ENCODE assay signal across 12 cellular contexts in genomic region chr10:71838264-71839211, GRCh38. TPM values are rescaled to one million over a fixed set of nuclear protein-coding genes. Genes with fewer than 3 reads are reported as not detected.
A peak's percentile ranks its signal among the peaks of the same experiment; 100 is the strongest.
DNase-seq lines count a peak whose midpoint lies in the region; FAIRE-seq and TF ChIP-seq lines count a peak whose summit lies in the region.
"Had no signal": no experiment of that assay in that cellular context is flagged by ENCODE, and none has a peak within 500 bp of the region (broad histone marks: within the 10 kb centered on the region; RNA-seq: fewer than 3 reads in every experiment).

No MANE protein-coding gene starts in this region.

- peak; percentile 18 for DNase-seq in NCI-H82 (lab: John Stamatoyannopoulos, UW)
- no peak for DNase-seq in NCI-H82 treated with DMSO at 0.1 percent for 48 hours (lab: John Stamatoyannopoulos, UW; ENCODE audit: unreplicated experiment)
- DNase-seq in amniotic epithelial cell (ENCODE audit: low read depth) = peak; percentile 85
- DNase-seq in kidney = peak; percentile 36
- DNase-seq in activated gamma-delta T cell (lab: John Stamatoyannopoulos, UW) = no peak
- no peak for DNase-seq in NCI-H345 (lab: John Stamatoyannopoulos, UW)
- DNase-seq in NK-92 treated with Interleukin-12 subunit alpha and Interleukin-12 subunit beta, amount 100 ng/mL, for 24 hours (lab: John Stamatoyannopoulos, UW) = no peak
- DNase-seq: amygdala, occipital lobe, SIG-M5 had no signal

- no peak overlapping the region for H3K9ac ChIP-seq in kidney (ENCODE audit: low read length in 2 of 2)

- no peaks in the 10 kb centered on the region for H3K36me3 ChIP-seq in kidney (ENCODE audit: control insufficient read depth in 1 of 2, insufficient read depth in 2 of 2, low read length in 2 of 2)

- intact Hi-C loops in kidney (cut with DNase I) = no loop called here

- H3K4me3 ChIP-seq in kidney (ENCODE audit: low read length in 2 of 2) = no peak overlapping the region

- H3K27ac ChIP-seq in kidney (ENCODE audit: low read depth in 2 of 2, low read length in 2 of 2) (peak overlapping the region; percentile 91 to 93), temporal lobe (ENCODE audit: low read depth, low read length) (peak overlapping the region; percentile 96)

- no peak for TF ChIP-seq CTCF in kidney (IDR thresholded peaks at IDR 0.05; ENCODE audit: borderline replicate concordance, extremely low read depth, insufficient read depth)

- no peak for FAIRE-seq in kidney (lab: Jason Lieb, UNC)
- FAIRE-seq: A204.1 had no signal

- H3K4me1 ChIP-seq in kidney (ENCODE audit: control insufficient read depth in 1 of 2, insufficient read depth in 1 of 2, low read depth in 1 of 2, low read length in 2 of 2) = peaks cover 54 to 67% of the 10 kb centered on the region in 2 donors

- no peaks in the 10 kb centered on the region for H3K9me3 ChIP-seq in kidney (ENCODE audit: control insufficient read depth in 1 of 2, low read length in 2 of 2)

RNA-seq across cellular contexts. Expression of gene PSAP, which starts 12.5 kb away (rescaled TPM):
- 1,249 TPM for total RNA-seq in kidney
- 1,082 TPM for polyA plus RNA-seq in kidney (ENCODE audit: insufficient read depth, low read depth, low replicate concordance)
- total RNA-seq in temporal lobe = 428 TPM

Comparison
In these comparisons a context has a peak if more than half of its experiments do, and no peak if none do; other contexts are left out.
1. DNase-seq: peak in NCI-H82 (single experiment), amniotic epithelial cell (single experiment) and kidney (single experiment); none in NCI-H82 treated with DMSO at 0.1 percent for 48 hours (single experiment), activated gamma-delta T cell (single experiment), NCI-H345 (single experiment) and NK-92 treated with Interleukin-12 subunit alpha and Interleukin-12 subunit beta, amount 100 ng/mL, for 24 hours (single experiment).